Comparison of ENCODE assay signal across 10 cellular contexts in the genomic region with DNA sequence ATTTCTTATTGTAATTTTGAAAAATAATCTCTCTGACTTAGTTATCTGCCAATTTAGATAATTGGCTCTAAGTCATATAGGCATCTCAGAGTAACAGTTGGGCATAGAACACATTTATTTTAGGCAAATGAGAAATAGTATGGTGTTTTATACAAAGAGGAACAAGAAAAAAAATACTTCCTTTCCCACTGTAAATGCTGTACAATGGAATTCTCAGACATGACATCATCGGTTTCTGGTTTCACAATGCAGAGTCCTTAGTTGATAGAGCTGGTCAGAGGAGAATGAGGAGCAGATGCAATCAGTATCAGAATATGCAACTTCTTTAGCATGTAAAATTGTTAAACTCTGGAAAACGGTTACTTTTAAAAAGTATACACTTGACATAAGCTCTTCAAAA. TPM values are rescaled to one million over a fixed set of nuclear protein-coding genes. Genes with fewer than 3 reads are reported as not detected.
DNase-seq lines count a peak whose midpoint lies in the region; ATAC-seq, FAIRE-seq and TF ChIP-seq lines count a peak whose summit lies in the region.
"Had no signal": no experiment of that assay in that cellular context is flagged by ENCODE, and none has a peak within 500 bp of the region (broad histone marks: within the 10 kb centered on the region; RNA-seq: fewer than 3 reads in every experiment).

No MANE protein-coding gene starts in this region.

- H3K9me3 Mint-ChIP-seq in CD4-positive, alpha-beta memory T cell = no peaks in the 10 kb centered on the region
- H3K9me3 Mint-ChIP-seq: T-cell had no signal

- no peaks in the 10 kb centered on the region for H3K9me3 ChIP-seq in CD4-positive, alpha-beta memory T cell (ENCODE audit: control insufficient read depth in 1 of 2, low read length in 2 of 2)

- no peak overlapping the region for H3K27ac ChIP-seq in CD4-positive, alpha-beta memory T cell (ENCODE audit: low read depth, low read length)

- no peak for TF ChIP-seq POLR2A in H54 (IDR thresholded peaks at IDR 0.05; ENCODE audit: low read depth, low read length)

- H3K27ac Mint-ChIP-seq in CD4-positive, alpha-beta memory T cell = no peak overlapping the region
- H3K27ac Mint-ChIP-seq: T-cell had no signal

- no peak overlapping the region for H3K4me3 ChIP-seq in CD4-positive, alpha-beta memory T cell (ENCODE audit: low read length in 2 of 2)

- CTCF ChIA-PET in CD4-positive, alpha-beta memory T cell (lab: Charles Lee; ENCODE audit: partially characterized antibody) = no interaction called here

- peaks cover 11 to 13% of the 10 kb centered on the region in 2 donors for H3K27me3 Mint-ChIP-seq in CD4-positive, alpha-beta memory T cell

- no peaks in the 10 kb centered on the region for H3K36me3 Mint-ChIP-seq in CD4-positive, alpha-beta memory T cell
- H3K36me3 Mint-ChIP-seq: T-cell had no signal

- POLR2A ChIA-PET in CD4-positive, alpha-beta memory T cell (lab: Charles Lee; ENCODE audit: partially characterized antibody) = no interaction called here

- ATAC-seq in sciatic nerve = peak; percentile 34
- ATAC-seq: T-cell had no signal

- FAIRE-seq in H54 (lab: Jason Lieb, UNC) (peak; percentile 93), RCC 7860 (lab: Jason Lieb, UNC) (peak; percentile 44)

- H3K4me3 Mint-ChIP-seq in CD4-positive, alpha-beta memory T cell = no peak overlapping the region
- H3K4me3 Mint-ChIP-seq: T-cell had no signal

- no peaks in the 10 kb centered on the region for H3K36me3 ChIP-seq in CD4-positive, alpha-beta memory T cell (ENCODE audit: insufficient read depth, low read length)

- H3K4me1 ChIP-seq in CD4-positive, alpha-beta memory T cell (ENCODE audit: insufficient read depth, low read length) = no peaks in the 10 kb centered on the region

- DNase-seq in H54 (ENCODE audit: insufficient read length, low spot score) = peak; percentile 6
- DNase-seq in RCC 7860 (ENCODE audit: low spot score) = peak; percentile 50
- peak; percentile 59 for DNase-seq in fibroblast of gingiva (ENCODE audit: low read depth)
- no peak for DNase-seq in sciatic nerve (ENCODE audit: low spot score)
- no peak for DNase-seq in CD4-positive, alpha-beta memory T cell
- DNase-seq in NCI-H1092 treated with DMSO at 0.1 percent for 48 hours (lab: John Stamatoyannopoulos, UW) = no peak
- DNase-seq in islet precursor cell = no peak
- DNase-seq: activated gamma-delta T cell treated with Interleukin-2 at 50 U/mL for 16 hours, NCI-H1105, T-cell had no signal

- H3K27me3 ChIP-seq in CD4-positive, alpha-beta memory T cell (ENCODE audit: insufficient read depth, low read length) = peaks cover 3% of the 10 kb centered on the region

- H3K4me1 Mint-ChIP-seq in CD4-positive, alpha-beta memory T cell = no peaks in the 10 kb centered on the region
- H3K4me1 Mint-ChIP-seq: T-cell had no signal

- intact Hi-C loops in sciatic nerve (cut with DNase I) = no loop called here
- intact Hi-C loops in CD4-positive, alpha-beta memory T cell (cut with micrococcal nuclease) = no loop called here

RNA-seq across cellular contexts. Expression of gene PLK2, which starts 49.4 kb away (rescaled TPM):
- 145 TPM for total RNA-seq in sciatic nerve
- 1 to 10 TPM; 6.3 to 8.2 TPM for total RNA-seq in CD4-positive, alpha-beta memory T cell
- 1 to 10 TPM; 2.2 to 6.5 TPM for polyA plus RNA-seq in CD4-positive, alpha-beta memory T cell

Comparison
In these comparisons a context has a peak if more than half of its experiments do, and no peak if none do; other contexts are left out.
1. DNase-seq: peak in H54 (single experiment), RCC 7860 (single experiment) and fibroblast of gingiva (single experiment); none in sciatic nerve (single experiment), CD4-positive, alpha-beta memory T cell (0 of 5), NCI-H1092 treated with DMSO at 0.1 percent for 48 hours (single experiment) and islet precursor cell (single experiment).
2. RNA of gene PLK2, which starts 49.4 kb away (total RNA-seq): 145 TPM in sciatic nerve (single experiment); 6.3 to 8.2 TPM in CD4-positive, alpha-beta memory T cell; every median in the first group is over 10 times any median in the second.